ENCODE assay signal across 1 cellular context in genomic region chr1:88684482-88685238, GRCh38.
A peak's percentile ranks its signal among the peaks of the same experiment; 100 is the strongest.
TF ChIP-seq lines count a peak whose summit lies in the region.

No MANE protein-coding gene starts in this region.

TF ChIP-seq in HepG2, 621 proteins besides CTCF, POLR2A, EP300 and RAD21 (continued from another document and continues in another):
- TF ChIP-seq THAP9 (CRISPR knock-in tag; IDR thresholded peaks at IDR 0.05; ENCODE audit: borderline replicate concordance) (peak; percentile 32; the same call in 1 of the 2 replicates), RXRB (CRISPR knock-in tag; IDR thresholded peaks at IDR 0.05; ENCODE audit: borderline replicate concordance) (no peak), ZNF777 (CRISPR knock-in tag; IDR thresholded peaks at IDR 0.05) (peak; percentile 76; the same call in 1 of the 2 replicates), NRL (CRISPR knock-in tag; IDR thresholded peaks at IDR 0.05; ENCODE audit: borderline replicate concordance) (no peak), ZNF292 (CRISPR knock-in tag; IDR thresholded peaks at IDR 0.05; ENCODE audit: borderline replicate concordance, low read depth) (no peak), ZNF772 (CRISPR knock-in tag; IDR thresholded peaks at IDR 0.05) (no peak), ZNF484 (CRISPR knock-in tag; IDR thresholded peaks at IDR 0.05; ENCODE audit: borderline replicate concordance, low read depth) (no peak), DMAP1 (CRISPR knock-in tag; IDR thresholded peaks at IDR 0.05) (peak; percentile 57; the same call in 1 of the 2 replicates), ZNF34 (CRISPR knock-in tag; IDR thresholded peaks at IDR 0.05; ENCODE audit: borderline replicate concordance) (peak; percentile 62; the same call in 1 of the 2 replicates), THAP8 (CRISPR knock-in tag; IDR thresholded peaks at IDR 0.05; ENCODE audit: borderline replicate concordance) (no peak), ZFX (CRISPR knock-in tag; IDR thresholded peaks at IDR 0.05; ENCODE audit: low read depth) (peak; percentile 54; the same call in 1 of the 2 replicates), NR1H2 (CRISPR knock-in tag; IDR thresholded peaks at IDR 0.05; ENCODE audit: borderline replicate concordance, low read depth) (no peak), UBTF (CRISPR knock-in tag; IDR thresholded peaks at IDR 0.05) (peak; percentile 76; the same call in 1 of the 2 replicates), ZNF687 (CRISPR knock-in tag; IDR thresholded peaks at IDR 0.05) (peak; percentile 45), GPBP1L1 (CRISPR knock-in tag; IDR thresholded peaks at IDR 0.05) (no peak), HNRNPK (IDR thresholded peaks at IDR 0.05; ENCODE audit: low read depth, low read length, poor library complexity, severe bottlenecking) (peak; percentile 58), MTA1 (CRISPR knock-in tag; IDR thresholded peaks at IDR 0.05; ENCODE audit: borderline replicate concordance) (peak; percentile 62; the same call in 1 of the 2 replicates), RERE (CRISPR knock-in tag; IDR thresholded peaks at IDR 0.05; ENCODE audit: low read depth) (0 out of 2 replicates have a peak, but pooled peaks have one; percentile 29), HBP1 (CRISPR knock-in tag; IDR thresholded peaks at IDR 0.05; ENCODE audit: low read depth) (no peak), RXRA (CRISPR knock-in tag; IDR thresholded peaks at IDR 0.05) (no peak), ADNP (CRISPR knock-in tag; IDR thresholded peaks at IDR 0.05) (no peak), RARG (CRISPR knock-in tag; IDR thresholded peaks at IDR 0.05; ENCODE audit: low read depth) (no peak; the same call in 1 of the 2 replicates), ZNF776 (CRISPR knock-in tag; IDR thresholded peaks at IDR 0.05) (0 out of 2 replicates have a peak, but pooled peaks have one; percentile 24), RBFOX2 (IDR thresholded peaks at IDR 0.05; ENCODE audit: low read depth, low read length) (peak; percentile 73), FOXK2 (IDR thresholded peaks at IDR 0.05) (no peak), ZNF33A (CRISPR knock-in tag; IDR thresholded peaks at IDR 0.05; ENCODE audit: borderline replicate concordance) (no peak), HINFP (CRISPR knock-in tag; IDR thresholded peaks at IDR 0.05; ENCODE audit: low read depth) (0 out of 2 replicates have a peak, but pooled peaks have one; percentile 22), ZNF550 (CRISPR knock-in tag; IDR thresholded peaks at IDR 0.05; ENCODE audit: borderline replicate concordance) (no peak), ZBTB34 (CRISPR knock-in tag; IDR thresholded peaks at IDR 0.05) (no peak), HCFC1 (IDR thresholded peaks at IDR 0.05; ENCODE audit: low read depth, low read length) (no peak), ATF7-NPFF (CRISPR knock-in tag; IDR thresholded peaks at IDR 0.05; ENCODE audit: low read depth) (peak; percentile 58; the same call in 1 of the 2 replicates), ZNF713 (CRISPR knock-in tag; IDR thresholded peaks at IDR 0.05) (no peak), HDAC1 (CRISPR knock-in tag; IDR thresholded peaks at IDR 0.05) (no peak), KDM2A (CRISPR knock-in tag; IDR thresholded peaks at IDR 0.05; ENCODE audit: borderline replicate concordance, low read depth) (peak; percentile 46)
